Comparison of ENCODE assay signal across 8 cellular contexts in the genomic region with DNA sequence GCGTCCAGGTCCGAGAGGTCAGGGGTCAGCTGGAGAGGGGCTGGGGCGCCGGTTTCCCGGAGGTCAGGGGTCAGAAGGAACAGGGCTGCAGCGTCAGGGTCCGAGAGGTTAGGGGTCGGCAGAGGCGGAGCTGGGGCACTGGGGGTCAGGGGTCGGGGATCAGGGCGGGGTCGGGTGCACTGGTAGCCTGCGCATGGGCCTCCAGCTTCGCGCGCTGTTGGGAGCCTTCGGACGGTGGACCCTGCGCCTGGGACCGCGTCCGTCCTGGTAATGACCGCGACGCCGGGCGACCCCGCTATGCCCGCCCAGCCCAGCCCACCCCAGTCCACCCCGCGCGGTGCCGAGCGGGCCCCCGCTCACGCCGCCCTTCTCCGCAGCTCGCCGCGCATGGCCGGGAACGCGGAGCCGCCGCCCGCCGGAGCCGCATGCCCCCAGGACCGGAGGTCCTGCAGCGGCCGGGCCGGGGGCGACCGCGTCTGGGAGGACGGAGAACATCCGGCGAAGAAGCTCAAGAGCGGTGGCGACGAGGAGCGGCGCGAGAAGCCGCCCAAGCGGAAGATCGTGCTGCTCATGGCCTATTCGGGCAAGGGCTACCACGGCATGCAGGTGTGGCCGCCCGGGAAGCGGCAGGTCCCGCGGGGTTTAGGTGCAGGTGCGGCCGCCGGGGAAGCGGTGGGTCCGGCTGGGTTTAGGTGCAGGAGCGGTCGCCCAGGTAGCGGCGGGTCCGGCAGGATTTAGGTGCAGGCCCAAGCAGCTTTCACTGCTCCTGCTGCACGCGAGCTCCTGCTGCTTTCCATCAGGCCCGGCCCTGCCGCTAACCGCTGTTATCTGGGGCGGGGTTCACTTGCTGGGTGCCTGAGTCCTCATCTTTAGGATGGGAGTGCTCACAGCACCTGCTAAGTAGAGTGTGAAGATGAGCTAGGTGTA. TPM values are rescaled to one million over a fixed set of nuclear protein-coding genes. Genes with fewer than 3 reads are reported as not detected.
A peak's percentile ranks its signal among the peaks of the same experiment; 100 is the strongest.
DNase-seq lines count a peak whose midpoint lies in the region; ATAC-seq and TF ChIP-seq lines count a peak whose summit lies in the region.

No MANE protein-coding gene starts in this region.

- ATAC-seq in activated CD4-positive, alpha-beta T cell treated with anti-CD3 and anti-CD28 coated beads for 36 hours = peak; percentile 14
- ATAC-seq in omental fat pad (ENCODE audit: low FRiP score) = peak; percentile 20
- no peak for ATAC-seq in HG02973 (IDR thresholded peaks at IDR 0.05; ENCODE audit: unreplicated experiment)

- intact Hi-C loops in activated CD4-positive, alpha-beta T cell treated with anti-CD3 and anti-CD28 coated beads for 36 hours (cut with DNase I, micrococcal nuclease) = loop anchor here (1.0 to 2.0 kb wide), 11 partner anchors 20 to 1057 kb away; a partner anchor contains a TSS

- peak; percentile 55 for DNase-seq in activated CD4-positive, alpha-beta T cell treated with anti-CD3 and anti-CD28 coated beads for 36 hours
- DNase-seq in activated CD4-positive, alpha-beta T cell treated with anti-CD3 and anti-CD28 coated beads for 1 hour = no peak
- peak; percentile 23 for DNase-seq in activated T-cell treated with anti-CD3 and anti-CD28 coated beads for 1 hour (ENCODE audit: low read depth)
- peak; percentile 9 for DNase-seq in fibroblast of peridontal ligament (ENCODE audit: extremely low read depth)
- DNase-seq in omental fat pad (ENCODE audit: low spot score) = no peak
- no peak for DNase-seq in GOT3 (lab: John Stamatoyannopoulos, UW)

- CTCF ChIA-PET in activated CD4-positive, alpha-beta T cell treated with anti-CD3 and anti-CD28 coated beads for 36 hours (lab: Charles Lee) = interaction anchor here (0.7 to 1.8 kb wide), 2 partner anchors 9 to 34 kb away, joined by 3 to 5 read pairs; no protein-coding TSS in a partner anchor

- TF ChIP-seq EP300 in Ishikawa (IDR thresholded peaks at IDR 0.05; ENCODE audit: borderline replicate concordance) = no peak

- peak overlapping the region; percentile 97 for H3K4me3 Mint-ChIP-seq in activated CD4-positive, alpha-beta T cell treated with anti-CD3 and anti-CD28 coated beads for 36 hours

- no peaks in the 10 kb centered on the region for H3K9me3 Mint-ChIP-seq in activated CD4-positive, alpha-beta T cell treated with anti-CD3 and anti-CD28 coated beads for 36 hours (ENCODE audit: low read depth)

- TF ChIP-seq RAD21 in Ishikawa (IDR thresholded peaks at IDR 0.05; ENCODE audit: low read depth) = no peak

- no peak for TF ChIP-seq CTCF in omental fat pad (IDR thresholded peaks at IDR 0.05)

- H3K27me3 Mint-ChIP-seq in activated CD4-positive, alpha-beta T cell treated with anti-CD3 and anti-CD28 coated beads for 36 hours = no peaks in the 10 kb centered on the region

- POLR2A ChIA-PET in activated CD4-positive, alpha-beta T cell treated with anti-CD3 and anti-CD28 coated beads for 36 hours (lab: Charles Lee) = interaction anchor here (0.6 kb wide), 1 partner anchor 1055 kb away, joined by 3 read pairs; no protein-coding TSS in a partner anchor

- peaks cover 32% of the 10 kb centered on the region for H3K36me3 Mint-ChIP-seq in activated CD4-positive, alpha-beta T cell treated with anti-CD3 and anti-CD28 coated beads for 36 hours (ENCODE audit: low read depth)

- H3K4me1 Mint-ChIP-seq in activated CD4-positive, alpha-beta T cell treated with anti-CD3 and anti-CD28 coated beads for 36 hours = peaks cover 21% of the 10 kb centered on the region

- H3K27ac Mint-ChIP-seq in activated CD4-positive, alpha-beta T cell treated with anti-CD3 and anti-CD28 coated beads for 36 hours = peak overlapping the region; percentile 85

TF ChIP-seq in Ishikawa, 13 proteins besides CTCF, POLR2A, EP300 and RAD21:
- TF ChIP-seq YY1 (IDR thresholded peaks at IDR 0.05; ENCODE audit: low read depth) (no peak), ZBTB7A (IDR thresholded peaks at IDR 0.05; ENCODE audit: low read depth) (0 out of 2 replicates have a peak, but pooled peaks have one; percentile 18), CREB1 (IDR thresholded peaks at IDR 0.05; ENCODE audit: low read depth) (no peak)
- TF ChIP-seq, protein P1, sequence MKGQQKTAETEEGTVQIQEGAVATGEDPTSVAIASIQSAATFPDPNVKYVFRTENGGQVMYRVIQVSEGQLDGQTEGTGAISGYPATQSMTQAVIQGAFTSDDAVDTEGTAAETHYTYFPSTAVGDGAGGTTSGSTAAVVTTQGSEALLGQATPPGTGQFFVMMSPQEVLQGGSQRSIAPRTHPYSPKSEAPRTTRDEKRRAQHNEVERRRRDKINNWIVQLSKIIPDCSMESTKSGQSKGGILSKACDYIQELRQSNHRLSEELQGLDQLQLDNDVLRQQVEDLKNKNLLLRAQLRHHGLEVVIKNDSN (IDR thresholded peaks at IDR 0.05) = peak; percentile 28; the same call in 1 of the 2 replicates
- TF ChIP-seq, protein P2, sequence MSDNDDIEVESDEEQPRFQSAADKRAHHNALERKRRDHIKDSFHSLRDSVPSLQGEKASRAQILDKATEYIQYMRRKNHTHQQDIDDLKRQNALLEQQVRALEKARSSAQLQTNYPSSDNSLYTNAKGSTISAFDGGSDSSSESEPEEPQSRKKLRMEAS (IDR thresholded peaks at IDR 0.05) = 0 out of 2 replicates have a peak, but pooled peaks have one; percentile 11

RNA-seq across cellular contexts. Expression of a gene that starts 0.7 kb away (rescaled TPM):
- total RNA-seq in activated CD4-positive, alpha-beta T cell treated with anti-CD3 and anti-CD28 coated beads for 36 hours = 10 to 100 TPM; 37.8 to 56.5 TPM
- total RNA-seq in omental fat pad = 10 to 100 TPM; 11.2 to 62.2 (median 17.0) TPM

RNA-seq across cellular contexts. Expression of a gene that starts 19.9 kb away (rescaled TPM):
- 10 to 100 TPM; 46.4 to 51.3 TPM for total RNA-seq in activated CD4-positive, alpha-beta T cell treated with anti-CD3 and anti-CD28 coated beads for 36 hours
- 10 to 100 TPM; 16.1 to 34.2 (median 24.7) TPM for total RNA-seq in omental fat pad

RNA-seq across cellular contexts. Expression of a gene that starts 35.4 kb away (rescaled TPM):
- 10 to 100 TPM; 12.9 to 14.4 TPM for total RNA-seq in activated CD4-positive, alpha-beta T cell treated with anti-CD3 and anti-CD28 coated beads for 36 hours
- total RNA-seq in omental fat pad = 10 to 100 TPM in 2 of 4 donors, 1 to 10 TPM in 2; 7.7 to 24.4 (median 9.4) TPM

Comparison
In these comparisons a context has a peak if more than half of its experiments do, and no peak if none do; other contexts are left out.
1. DNase-seq: peak in activated CD4-positive, alpha-beta T cell treated with anti-CD3 and anti-CD28 coated beads for 36 hours (single experiment), activated T-cell treated with anti-CD3 and anti-CD28 coated beads for 1 hour (single experiment) and fibroblast of peridontal ligament (single experiment); none in activated CD4-positive, alpha-beta T cell treated with anti-CD3 and anti-CD28 coated beads for 1 hour (single experiment), omental fat pad (single experiment) and GOT3 (single experiment).